21 cellular contexts compared by ENCODE assay signal in the genomic region with DNA sequence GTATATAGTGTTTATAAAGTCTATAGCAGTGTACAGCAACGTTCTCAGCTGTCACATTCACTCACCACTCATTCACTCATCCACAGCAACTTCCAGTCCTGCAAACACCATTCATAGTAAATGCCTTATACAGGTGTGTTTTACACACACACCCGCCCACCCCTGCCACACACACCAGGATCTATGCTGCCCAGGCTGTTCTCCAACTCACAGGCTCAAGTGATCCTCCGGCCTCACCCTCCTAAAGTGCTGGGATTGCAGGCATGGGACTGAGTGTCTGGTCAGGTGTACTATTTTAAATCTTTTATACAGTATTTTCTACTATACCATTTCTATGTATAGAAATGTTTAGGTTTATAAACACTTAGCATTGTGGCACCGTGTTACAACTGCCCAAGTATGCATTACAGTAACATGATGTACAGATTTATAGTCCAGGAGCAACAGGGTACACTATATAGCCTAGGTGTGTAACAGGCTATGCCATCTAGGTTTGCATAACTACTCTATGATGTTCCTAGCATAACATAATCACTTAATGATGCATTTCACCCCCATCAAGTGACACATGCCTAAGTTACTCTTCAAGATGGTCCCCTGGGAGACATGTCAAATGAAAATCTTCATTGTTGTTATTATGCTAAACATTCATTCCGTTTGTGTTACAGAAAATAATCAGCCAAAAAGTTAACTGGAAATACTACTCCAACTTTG. TPM values are rescaled to one million over a fixed set of nuclear protein-coding genes. Genes with fewer than 3 reads are reported as not detected.
DNase-seq lines count a peak whose midpoint lies in the region; ATAC-seq, FAIRE-seq and TF ChIP-seq lines count a peak whose summit lies in the region.
"Had no signal": no experiment of that assay in that cellular context is flagged by ENCODE, and none has a peak within 500 bp of the region (broad histone marks: within the 10 kb centered on the region; RNA-seq: fewer than 3 reads in every experiment).

No MANE protein-coding gene starts in this region.

- H3K4me1 ChIP-seq in Panc1 (ENCODE audit: control insufficient read depth, insufficient read depth, low read length) (no peaks in the 10 kb centered on the region), trophoblast cell (ENCODE audit: control insufficient read depth in 1 of 2, insufficient read depth in 2 of 2, low read length in 2 of 2) (no peaks in the 10 kb centered on the region)

- H3K27me3 ChIP-seq in Panc1 (ENCODE audit: control insufficient read depth, insufficient read depth, low read length) (no peaks in the 10 kb centered on the region), trophoblast cell (ENCODE audit: insufficient read depth, low read length) (no peaks in the 10 kb centered on the region)

- POLR2A ChIA-PET in Panc1 (lab: Charles Lee) = interaction anchor here (0.6 kb wide), 1 partner anchor 704 kb away, joined by 3 read pairs; no protein-coding TSS in a partner anchor

- H2AK5ac ChIP-seq in trophoblast cell (ENCODE audit: low read length) = no peak overlapping the region

- no peak overlapping the region for H3K9ac ChIP-seq in trophoblast cell (ENCODE audit: low read length)

- H3K4ac ChIP-seq in trophoblast cell (ENCODE audit: low read depth, low read length) = peak overlapping the region; percentile 78

- intact Hi-C loops in Panc1 (cut with micrococcal nuclease; ENCODE audit: unreplicated experiment) = no loop called here

- H2AFZ ChIP-seq in trophoblast cell (ENCODE audit: insufficient read depth, low read length, poor library complexity) = no peak overlapping the region

- H4K12ac ChIP-seq in trophoblast cell (ENCODE audit: low read depth, low read length) = no peak overlapping the region

- H3K79me1 ChIP-seq in trophoblast cell (ENCODE audit: low read length) = no peaks in the 10 kb centered on the region

- ATAC-seq in Panc1 (no peak), HG02885 (IDR thresholded peaks at IDR 0.05; ENCODE audit: poor library complexity, unreplicated experiment) (no peak), GM18511 (IDR thresholded peaks at IDR 0.05; ENCODE audit: unreplicated experiment) (no peak), HG02642 (IDR thresholded peaks at IDR 0.05; ENCODE audit: poor library complexity, unreplicated experiment) (no peak)
- ATAC-seq: Right ventricle myocardium inferior had no signal

- H3K23ac ChIP-seq in trophoblast cell (ENCODE audit: low read length) = no peak overlapping the region

- no peak overlapping the region for H3K4me2 ChIP-seq in trophoblast cell (ENCODE audit: low read length)

- no peak overlapping the region for H4K8ac ChIP-seq in trophoblast cell (ENCODE audit: low read depth, low read length)

- H3K79me2 ChIP-seq in trophoblast cell (ENCODE audit: control insufficient read depth, insufficient read depth, low read length, poor library complexity) = peaks cover 2% of the 10 kb centered on the region

- no peaks in the 10 kb centered on the region for H3K27me3 Mint-ChIP-seq in mesothelial cell of epicardium (ENCODE audit: low read depth)
- H3K27me3 Mint-ChIP-seq: CD4-positive, alpha-beta memory T cell had no signal

- H3K36me3 ChIP-seq in Panc1 (ENCODE audit: control insufficient read depth, insufficient read depth, low read length) (no peaks in the 10 kb centered on the region; the same call in 1 of the 2 replicates), trophoblast cell (ENCODE audit: control insufficient read depth in 1 of 2, insufficient read depth in 2 of 2, low read length in 2 of 2) (peaks cover 2 to 7% of the 10 kb centered on the region in 2 experiments)

- peak overlapping the region; percentile 83 for H3K27ac Mint-ChIP-seq in mesothelial cell of epicardium

- H3K9me3 Mint-ChIP-seq in mesothelial cell of epicardium = peaks cover 9% of the 10 kb centered on the region

- no peak for DNase-seq in H54 (ENCODE audit: insufficient read length, low spot score)
- no peak for DNase-seq in Panc1 (ENCODE audit: low read depth, low spot score)
- DNase-seq in mesothelial cell of epicardium (ENCODE audit: low spot score in 2 of 2, unreplicated experiment in 2 of 2) = no peak
- no peak for DNase-seq in trophoblast cell
- DNase-seq: CD4-positive, alpha-beta memory T cell; DMS153; KG1; NCI-H1105; NCI-H2029 treated with DMSO at 0.1 percent for 48 hours; NCI-H2171 treated with DMSO at 0.1 percent for 48 hours; NCI-H446; NCI-H526; SW 1271 had no signal

- BruUV-seq in Panc1 (replicated peaks; lab: Mats Ljungman, UMichigan) = TSS peak; percentile 7

- no peak overlapping the region for H2BK5ac ChIP-seq in trophoblast cell (ENCODE audit: low read depth, low read length, poor library complexity)

- H3K9me3 ChIP-seq in Panc1 (ENCODE audit: control insufficient read depth, insufficient read depth, low read depth, low read length) (no peaks in the 10 kb centered on the region), trophoblast cell (ENCODE audit: insufficient read depth, low read depth, low read length) (no peaks in the 10 kb centered on the region)

- H2BK120ac ChIP-seq in trophoblast cell (ENCODE audit: insufficient read depth, low read length, poor library complexity) = no peak overlapping the region

- in situ Hi-C loops in Panc1 (cut with HindIII; ENCODE audit: low pct_unique_long_range_greater_than_20kb, low sequenced_read_pairs) = no loop called here

- no peak overlapping the region for H3K18ac ChIP-seq in trophoblast cell (ENCODE audit: low read length)

- no peak overlapping the region for H4K91ac ChIP-seq in trophoblast cell (ENCODE audit: low read depth, low read length)

- CTCF ChIA-PET in Panc1 (lab: Charles Lee) = no interaction called here

- peaks cover 29% of the 10 kb centered on the region for H3K4me1 Mint-ChIP-seq in mesothelial cell of epicardium

- H3K4me3 ChIP-seq in Panc1 (ENCODE audit: low read depth in 2 of 2, low read length in 2 of 2) (no peak overlapping the region), trophoblast cell (ENCODE audit: low read depth, low read length) (no peak overlapping the region)

- H3K14ac ChIP-seq in trophoblast cell (ENCODE audit: low read length) = no peak overlapping the region

- FAIRE-seq in H54 (lab: Jason Lieb, UNC) = peak; percentile 15
- FAIRE-seq: GM18507, H1, RCC 7860 had no signal

- peaks cover 19% of the 10 kb centered on the region for H3K36me3 Mint-ChIP-seq in mesothelial cell of epicardium

- no peak overlapping the region for H3K4me3 Mint-ChIP-seq in mesothelial cell of epicardium

- WGBS in trophoblast cell (ENCODE audit: extremely low coverage, insufficient coverage, insufficient read length) = no CpG with 5 or more reads among the region's 5 CpGs

- TF ChIP-seq POLR2A in H54 (IDR thresholded peaks at IDR 0.05; ENCODE audit: low read depth, low read length) = no peak

- H2BK12ac ChIP-seq in trophoblast cell (ENCODE audit: low read length) = no peak overlapping the region

- no peak overlapping the region for H3K27ac ChIP-seq in Panc1 (ENCODE audit: low read length)
- no peak overlapping the region for H3K27ac ChIP-seq in trophoblast cell (ENCODE audit: low read depth, low read length)
- H3K27ac ChIP-seq: HL-60 had no signal

- TF ChIP-seq CTCF in Panc1 (IDR thresholded peaks at IDR 0.05) (no peak), mesothelial cell of epicardium (IDR thresholded peaks at IDR 0.05; ENCODE audit: unreplicated experiment) (no peak)

RNA-seq across cellular contexts. Expression of a gene that starts 42.5 kb away (rescaled TPM):
- total RNA-seq in Panc1 (2021; ENCODE audit: unreplicated experiment) (60.2 TPM), mesothelial cell of epicardium (141 to 151 TPM (median 148 TPM) in 3 replicates)
- polyA plus RNA-seq in Panc1 (2012; ENCODE audit: insufficient read length) = 52.0 TPM
- 31.9 and 34.3 TPM in 2 replicates for polyA plus RNA-seq in trophoblast cell (2013)
